Comparison of ENCODE assay signal across 10 cellular contexts in the genomic region with DNA sequence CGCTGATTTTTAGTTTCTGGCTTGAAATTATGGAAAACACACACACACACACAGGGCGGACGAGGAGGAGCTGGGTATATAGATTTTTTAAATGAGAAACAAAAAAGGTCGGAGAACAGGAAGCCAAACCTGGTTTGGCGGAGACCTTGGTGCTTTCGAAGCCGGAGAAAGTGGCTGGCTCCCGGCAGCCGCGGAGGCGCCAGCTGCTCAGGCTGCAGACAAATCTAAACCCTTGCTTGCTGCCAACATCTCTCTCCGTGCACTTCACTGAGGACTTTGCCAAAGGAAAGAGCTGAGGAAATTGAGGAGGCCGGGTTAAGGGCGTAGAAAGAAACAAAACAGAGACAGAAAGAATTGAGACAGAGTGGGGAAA. TPM values are rescaled to one million over a fixed set of nuclear protein-coding genes. Genes with fewer than 3 reads are reported as not detected.
DNase-seq lines count a peak whose midpoint lies in the region; ATAC-seq, FAIRE-seq and TF ChIP-seq lines count a peak whose summit lies in the region.
"Had no signal": no experiment of that assay in that cellular context is flagged by ENCODE, and none has a peak within 500 bp of the region (broad histone marks: within the 10 kb centered on the region; RNA-seq: fewer than 3 reads in every experiment).

No MANE protein-coding gene starts in this region.

- DNase-seq in heart right ventricle (no peak), cardiac septum (ENCODE audit: low spot score) (no peak), astrocyte of the spinal cord (ENCODE audit: low read depth, low spot score) (peak; percentile 31), aorta (peak in 1 of 2 donors; percentile 45), NCI-H1048 (lab: John Stamatoyannopoulos, UW) (no peak), GM12892 (ENCODE audit: insufficient read length) (no peak)
- no peak for DNase-seq in activated CD4-positive, CD25-positive, alpha-beta regulatory T cell (lab: John Stamatoyannopoulos, UW)

- H3K4me1 ChIP-seq in heart right ventricle (peaks cover 0 to 48% (median 36%) of the 10 kb centered on the region in 9 donors), mesodermal cell (ENCODE audit: control insufficient read depth, insufficient read depth, low read length, poor library complexity, severe bottlenecking) (no peaks in the 10 kb centered on the region), aorta (ENCODE audit: control insufficient read depth in 1 of 2, insufficient read depth in 2 of 2, low read length in 2 of 2) (no peaks in the 10 kb centered on the region)

- intact Hi-C loops in heart right ventricle (cut with DNase I) (no loop called here), cardiac septum (cut with DNase I) (no loop called here), aorta (cut with DNase I) (no loop called here)

- in situ Hi-C loops in astrocyte of the spinal cord (cut with HindIII; ENCODE audit: low sequenced_read_pairs), result no loop called here

- no peak for TF ChIP-seq POLR2A in GM12892 (IDR thresholded peaks at IDR 0.05; ENCODE audit: low read depth, low read length)

- no peak for FAIRE-seq in GM12892 (lab: Jason Lieb, UNC)

- H3K36me3 ChIP-seq in heart right ventricle (no peaks in the 10 kb centered on the region), mesodermal cell (ENCODE audit: control insufficient read depth, insufficient read depth, low read length) (no peaks in the 10 kb centered on the region), aorta (ENCODE audit: control insufficient read depth in 1 of 2, insufficient read depth in 2 of 2, low read length in 1 of 2) (no peaks in the 10 kb centered on the region)

- no peak for TF ChIP-seq CTCF in heart right ventricle (IDR thresholded peaks at IDR 0.05)
- no peak for TF ChIP-seq CTCF in astrocyte of the spinal cord (IDR thresholded peaks at IDR 0.05; ENCODE audit: low read depth, low read length)

- H3K9me3 ChIP-seq in heart right ventricle (peaks cover 0 to 2% (median 0%) of the 10 kb centered on the region in 11 donors), mesodermal cell (ENCODE audit: control insufficient read depth, low read length) (no peaks in the 10 kb centered on the region), aorta (ENCODE audit: control insufficient read depth, low read length) (peaks cover 6% of the 10 kb centered on the region)

- H3K4me3 ChIP-seq in heart right ventricle (peak overlapping the region in 9 of 10 donors; percentile 7 to 49 (median 32)), astrocyte of the spinal cord (ENCODE audit: low read depth, low read length) (peak overlapping the region; percentile 89), mesodermal cell (ENCODE audit: extremely low read depth, insufficient read depth, low read length, poor library complexity, severe bottlenecking) (peak overlapping the region; percentile 26), aorta (ENCODE audit: low read length in 2 of 2) (peak overlapping the region in 1 of 2 donors; percentile 15)

- ATAC-seq in heart right ventricle (peak in 1 of 8 donors; percentile 42), aorta (ENCODE audit: low FRiP score) (peak; percentile 15)

- no peak overlapping the region for H3K27ac ChIP-seq in heart right ventricle
- H3K27ac ChIP-seq in mesodermal cell (ENCODE audit: low read depth, low read length, severe bottlenecking), result peak overlapping the region; percentile 46
- no peak overlapping the region for H3K27ac ChIP-seq in aorta (ENCODE audit: low read depth in 1 of 2, low read length in 2 of 2)
- H3K27ac ChIP-seq: HL-60 had no signal

- H3K27me3 ChIP-seq in heart right ventricle (peaks cover 51 to 100% (median 99%) of the 10 kb centered on the region in 7 donors), aorta (ENCODE audit: control insufficient read depth in 1 of 2, insufficient read depth in 2 of 2, low read length in 1 of 2) (no peaks in the 10 kb centered on the region)

- 3 to 6% methylated on average over 14 of the region's 14 CpGs for WGBS in heart right ventricle, 2 donors
- 0 to 4% methylated on average over 8 to 10 of the region's 14 CpGs for WGBS in mesodermal cell (ENCODE audit: insufficient coverage in 2 of 2), 2 experiments
- 1 to 3% methylated on average over 14 of the region's 14 CpGs for WGBS in aorta, 2 donors

RNA-seq across cellular contexts. Expression of a gene that starts 2.1 kb away (rescaled TPM):
- total RNA-seq in heart right ventricle, result not detected
- not detected for polyA plus RNA-seq in heart right ventricle
- not detected for total RNA-seq in cardiac septum
- 16.1 TPM for polyA plus RNA-seq in mesodermal cell (2013, experiment 1 of 2)
- 15.2 TPM for polyA plus RNA-seq in mesodermal cell (2013, experiment 2 of 2)
- total RNA-seq in aorta, result 1 to 10 TPM in 1 of 2 donors, under 1 TPM in 1; 0.99 to 1.7 TPM
- polyA plus RNA-seq in aorta, result 1 to 10 TPM; 2.3 to 2.7 TPM
- not detected for polyA plus RNA-seq in GM12892 (2012; ENCODE audit: missing spikeins)
- total RNA-seq: mononuclear cell had no signal

RNA-seq across cellular contexts. Expression of a gene that starts 4.9 kb away (rescaled TPM):
- not detected for total RNA-seq in heart right ventricle
- not detected for polyA plus RNA-seq in heart right ventricle
- total RNA-seq in cardiac septum, result not detected
- polyA plus RNA-seq in mesodermal cell (2013, experiment 1 of 2), result 2.7 TPM
- polyA plus RNA-seq in mesodermal cell (2013, experiment 2 of 2), result 2.1 TPM
- total RNA-seq in aorta, result under 1 TPM; 0.09 to 0.49 TPM
- polyA plus RNA-seq in aorta, result 1 to 10 TPM in 1 of 2 donors, under 1 TPM in 1; 0.25 to 1.4 TPM
- polyA plus RNA-seq in GM12892 (2012; ENCODE audit: missing spikeins), result not detected
- total RNA-seq: mononuclear cell had no signal
